In genomic region chr2:134218928-134219707, GRCh38 we compare ENCODE assay signal across 8 cellular contexts. TPM values are rescaled to one million over a fixed set of nuclear protein-coding genes. Genes with fewer than 3 reads are reported as not detected.
DNase-seq lines count a peak whose midpoint lies in the region; ATAC-seq, FAIRE-seq and TF ChIP-seq lines count a peak whose summit lies in the region.

No MANE protein-coding gene starts in this region.

- TF ChIP-seq EP300 in HepG2 (IDR thresholded peaks at IDR 0.05; ENCODE audit: low read depth in 2 of 2, low read length in 2 of 2), result no peak
- no peak for TF ChIP-seq EP300 in HepG2 (CRISPR knock-in tag; IDR thresholded peaks at IDR 0.05; ENCODE audit: borderline replicate concordance)

- POLR2A ChIA-PET in HepG2 (lab: Yijun Ruan, JAX), result no interaction called here

- intact Hi-C loops in right lobe of liver (cut with DNase I), result no loop called here
- intact Hi-C loops in HepG2 (cut with micrococcal nuclease; ENCODE audit: unreplicated experiment), result loop anchor here (5.0 kb wide), 1 partner anchor 1738 kb away; no protein-coding TSS in a partner anchor
- intact Hi-C loops in dorsolateral prefrontal cortex (cut with DNase I), result no loop called here

- in situ Hi-C loops in HepG2 (cut with HindIII; ENCODE audit: extremely low pct_ligation_motif_present, low pct_unique_long_range_greater_than_20kb), result loop anchor here (25.0 kb wide), 1 partner anchor 332 kb away; no protein-coding TSS in a partner anchor
- in situ Hi-C loops in G401 (cut with HindIII; ENCODE audit: low sequenced_read_pairs), result no loop called here

- no peaks in the 10 kb centered on the region for H3K4me1 ChIP-seq in right lobe of liver
- H3K4me1 ChIP-seq in HepG2 (ENCODE audit: insufficient read depth, low read length), result no peaks in the 10 kb centered on the region

- peak; percentile 36 to 65 (median 48) for ATAC-seq in right lobe of liver
- no peak for ATAC-seq in HepG2
- ATAC-seq in HG03571 (IDR thresholded peaks at IDR 0.05; ENCODE audit: unreplicated experiment), result peak; percentile 75

- no peak for TF ChIP-seq RAD21 in HepG2 (CRISPR knock-in tag; IDR thresholded peaks at IDR 0.05)

- no peak overlapping the region for H3K4me2 ChIP-seq in HepG2 (ENCODE audit: low read depth, low read length)

- no peak overlapping the region for H3K4me3 ChIP-seq in right lobe of liver
- no peak overlapping the region for H3K4me3 ChIP-seq in HepG2 (replicated peaks in 1 of 3; ENCODE audit: insufficient read depth in 1 of 3, low read depth in 2 of 3, low read length in 3 of 3)
- no peak overlapping the region for H3K4me3 ChIP-seq in dorsolateral prefrontal cortex

- H3K9ac ChIP-seq in HepG2 (ENCODE audit: insufficient read depth, low read depth, low read length), result no peak overlapping the region

- TF ChIP-seq POLR2A in right lobe of liver (IDR thresholded peaks at IDR 0.05) (no peak), HepG2 (IDR thresholded peaks at IDR 0.05; ENCODE audit: insufficient read depth in 1 of 2, low read depth in 2 of 2, low read length in 2 of 2) (no peak)

- H3K79me2 ChIP-seq in HepG2 (ENCODE audit: insufficient read depth, low read length), result peaks cover 25% of the 10 kb centered on the region

- no peak overlapping the region for H3K27ac ChIP-seq in right lobe of liver
- H3K27ac ChIP-seq in HepG2 (ENCODE audit: extremely low read length, insufficient read depth, low read length), result no peak overlapping the region
- H3K27ac ChIP-seq in dorsolateral prefrontal cortex, result no peak overlapping the region

- CTCF ChIA-PET in HepG2 (lab: Yijun Ruan, JAX; ENCODE audit: low intra/inter-chr PET ratio, low total read pairs), result no interaction called here

- TF ChIP-seq CTCF in right lobe of liver (IDR thresholded peaks at IDR 0.05), result no peak
- no peak for TF ChIP-seq CTCF in HepG2 (CRISPR knock-in tag; IDR thresholded peaks at IDR 0.05)
- no peak for TF ChIP-seq CTCF in dorsolateral prefrontal cortex (IDR thresholded peaks at IDR 0.05 in 54 of 56, conservative IDR thresholded peaks at IDR 0.05 in 2 of 56; ENCODE audit: low read depth in 1 of 56, partially characterized antibody in 56 of 56)

- H2AFZ ChIP-seq in HepG2 (ENCODE audit: low read length), result no peak overlapping the region

- no TSS peak for BruUV-seq in HepG2 (replicated peaks; lab: Mats Ljungman, UMichigan)

- no peaks in the 10 kb centered on the region for H4K20me1 ChIP-seq in HepG2 (ENCODE audit: insufficient read depth, low read length)

- H3K27me3 ChIP-seq in right lobe of liver (no peaks in the 10 kb centered on the region), HepG2 (ENCODE audit: control insufficient read depth in 1 of 2, insufficient read depth in 2 of 2, low read length in 2 of 2) (no peaks in the 10 kb centered on the region), dorsolateral prefrontal cortex (no peaks in the 10 kb centered on the region)

- FAIRE-seq in HepG2 (lab: Jason Lieb, UNC), result no peak

- DNase-seq in right lobe of liver (peak in 2 of 3 donors; percentile 32 to 55), HepG2 (ENCODE audit: low spot score) (no peak), mucosa of gallbladder (ENCODE audit: low spot score) (peak; percentile 36), G401 (ENCODE audit: low spot score) (no peak), dorsolateral prefrontal cortex (no peak), NCI-H748 treated with DMSO at 0.1 percent for 48 hours (lab: John Stamatoyannopoulos, UW) (no peak)
- DNase-seq in activated CD8-positive, alpha-beta memory T cell treated with anti-CD3 and anti-CD28 coated beads for 24 hours, result peak; percentile 70

- H3K36me3 ChIP-seq in right lobe of liver (no peaks in the 10 kb centered on the region), HepG2 (replicated peaks in 1 of 2; ENCODE audit: control insufficient read depth in 1 of 2, insufficient read depth in 2 of 2, low read length in 2 of 2) (no peaks in the 10 kb centered on the region)

- whole genome bisulfite sequencing in right lobe of liver (ENCODE audit: insufficient coverage, low coverage, low lambda C conversion rate, missing lambda C conversion rate), result 63% methylated on average over 9 of the region's 9 CpGs
- WGBS in HepG2 (ENCODE audit: low lambda C conversion rate), result 94% methylated on average over 9 of the region's 9 CpGs

- H3K9me3 ChIP-seq in right lobe of liver (no peaks in the 10 kb centered on the region), HepG2 (ENCODE audit: low read length) (no peaks in the 10 kb centered on the region)

TF ChIP-seq in HepG2, 621 proteins besides CTCF, POLR2A, EP300 and RAD21 (continues in another document):
- no peak for TF ChIP-seq PPARG (CRISPR knock-in tag; conservative IDR thresholded peaks at IDR 0.05)
- no peak for TF ChIP-seq NCOA2 (CRISPR knock-in tag; IDR thresholded peaks at IDR 0.05)
- TF ChIP-seq ZNF34 (CRISPR knock-in tag; IDR thresholded peaks at IDR 0.05; ENCODE audit: borderline replicate concordance), result no peak

RNA-seq across cellular contexts. Expression of gene MGAT5, which starts 34.8 kb away (rescaled TPM):
- total RNA-seq in right lobe of liver, result 10 to 100 TPM in 3 of 6 experiments, 1 to 10 TPM in 3; 4.5 to 16.0 (median 10.0) TPM
- 41.6 and 60.2 TPM in 2 replicates for total RNA-seq in HepG2 (2016; rRNA removed; fragmentation: Illumina TruSeq; extraction: Trizol)
- total RNA-seq in HepG2 (2016; cell fraction: cytosol; rRNA removed; fragmentation: Illumina TruSeq; extraction: Trizol; ENCODE audit: low read depth), result 135 and 162 TPM in 2 replicates
- total RNA-seq in HepG2 (2016; cell fraction: insoluble cytoplasmic fraction; rRNA removed; fragmentation: Illumina TruSeq; extraction: Trizol), result 38.9 and 57.0 TPM in 2 replicates
- total RNA-seq in HepG2 (2016; cell fraction: membrane; rRNA removed; fragmentation: Illumina TruSeq; extraction: Trizol), result 47.6 and 51.1 TPM in 2 replicates
- 89.0 and 90.8 TPM in 2 replicates for total RNA-seq in HepG2 (2016; cell fraction: nucleus; rRNA removed; fragmentation: Illumina TruSeq; extraction: Trizol)
- polyA plus RNA-seq in HepG2 (2011; rRNA removed), result 30.0 and 33.1 TPM in 2 replicates
- 25.6 and 26.2 TPM in 2 replicates for polyA plus RNA-seq in HepG2 (2011; cell fraction: cytosol; rRNA removed)
- 49.6 and 62.0 TPM in 2 replicates for polyA plus RNA-seq in HepG2 (2011; cell fraction: nucleus; rRNA removed)
- polyA plus RNA-seq in HepG2 (2012), result 27.4 and 34.9 TPM in 2 replicates
- polyA plus RNA-seq in HepG2 (2016; cell fraction: cytosol; fragmentation: Illumina TruSeq; extraction: Trizol; ENCODE audit: low read depth), result 2.3 and 2.7 TPM in 2 replicates
- polyA plus RNA-seq in HepG2 (2016; cell fraction: insoluble cytoplasmic fraction; fragmentation: Illumina TruSeq; extraction: Trizol; ENCODE audit: low read depth), result 23.2 and 26.4 TPM in 2 replicates
- 6.2 and 7.2 TPM in 2 replicates for polyA plus RNA-seq in HepG2 (2016; cell fraction: membrane; fragmentation: Illumina TruSeq; extraction: Trizol; ENCODE audit: low read depth)
- polyA plus RNA-seq in HepG2 (2016; cell fraction: nucleus; fragmentation: Illumina TruSeq; extraction: Trizol; ENCODE audit: insufficient read depth, low read depth), result 54.2 and 59.9 TPM in 2 replicates
- 26.7 and 71.2 TPM in 2 replicates for polyA minus RNA-seq in HepG2 (2011; rRNA and poly(A)+ RNA removed; ENCODE audit: low replicate concordance)
- polyA minus RNA-seq in HepG2 (2011; cell fraction: cytosol; rRNA and poly(A)+ RNA removed), result 46.1 and 49.4 TPM in 2 replicates
- 105 and 114 TPM in 2 replicates for polyA minus RNA-seq in HepG2 (2011; cell fraction: nucleus; rRNA and poly(A)+ RNA removed)
- 152 TPM for total RNA-seq in mucosa of gallbladder
- 0.07 and 0.31 TPM in 2 replicates for total RNA-seq in G401 (2014; rRNA removed; shearing (Covaris generic))
- total RNA-seq in dorsolateral prefrontal cortex, result 10 to 100 TPM; 58.2 to 97.2 (median 74.5) TPM

Comparison
In these comparisons a context has a peak if more than half of its experiments do, and no peak if none do; other contexts are left out.
1. DNase-seq: peak in right lobe of liver (2 of 3), activated CD8-positive, alpha-beta memory T cell treated with anti-CD3 and anti-CD28 coated beads for 24 hours (single experiment) and mucosa of gallbladder (single experiment); none in HepG2 (single experiment), G401 (single experiment), dorsolateral prefrontal cortex (0 of 10) and NCI-H748 treated with DMSO at 0.1 percent for 48 hours (single experiment).